In genomic region chr10:103772846-103773245, GRCh38 we compare ENCODE assay signal across 8 cellular contexts.
DNase-seq lines count a peak whose midpoint lies in the region; ATAC-seq, FAIRE-seq and TF ChIP-seq lines count a peak whose summit lies in the region.
"Not testable (repeated sequence)": the region's sequence is repeated elsewhere in the genome, so short reads cannot be mapped to it uniquely, and the experiment has no call there.

No MANE protein-coding gene starts in this region.

- H3K23ac ChIP-seq in trophoblast cell (ENCODE audit: low read length), result not testable (repeated sequence)

- not testable (repeated sequence) for H4K8ac ChIP-seq in trophoblast cell (ENCODE audit: low read depth, low read length)

- H3K9me3 ChIP-seq in DND-41 (ENCODE audit: insufficient read depth, low read length, severe bottlenecking); K562 (replicated peaks; ENCODE audit: control insufficient read depth, insufficient read depth, low read depth, low read length); esophagus squamous epithelium; lower lobe of right lung; trophoblast cell (ENCODE audit: insufficient read depth, low read depth, low read length); tibial artery: not testable (repeated sequence)

- FAIRE-seq in K562 (lab: Jason Lieb, UNC), result not testable (repeated sequence)

- not testable (repeated sequence) for TF ChIP-seq POLR2A in NB4 (IDR thresholded peaks at IDR 0.05; ENCODE audit: extremely low read depth, insufficient read length); K562 (conservative IDR thresholded peaks at IDR 0.05); esophagus squamous epithelium (IDR thresholded peaks at IDR 0.05)

- not testable (repeated sequence) for H2BK5ac ChIP-seq in trophoblast cell (ENCODE audit: low read depth, low read length, poor library complexity)

- H3K27ac ChIP-seq in DND-41 (ENCODE audit: low read length) (peak overlapping the region; percentile 94), esophagus squamous epithelium (peak overlapping the region; percentile 93 to 96 (median 94)), lower lobe of right lung (peak overlapping the region; percentile 72), trophoblast cell (ENCODE audit: low read depth, low read length) (peak overlapping the region; percentile 43), tibial artery (peak overlapping the region; percentile 74 to 83)
- H3K27ac ChIP-seq in K562 (ENCODE audit: extremely low read depth, low read depth, low read length), result not testable (repeated sequence)

- not testable (repeated sequence) for H3K9me1 ChIP-seq in K562 (ENCODE audit: control insufficient read depth, insufficient read depth, low read length)

- H3K4me1 Mint-ChIP-seq in activated CD4-positive, alpha-beta T cell treated with anti-CD3 and anti-CD28 coated beads, Interleukin-2, amount 10 ng/mL, durations not matched to agents 24 days and 14 days, result peaks cover 21% of the 10 kb centered on the region

- H3K36me3 ChIP-seq in DND-41 (ENCODE audit: insufficient read depth, low read length); K562 (ENCODE audit: control insufficient read depth, insufficient read depth, low read length); esophagus squamous epithelium; lower lobe of right lung; trophoblast cell (ENCODE audit: control insufficient read depth in 1 of 2, insufficient read depth in 2 of 2, low read length in 2 of 2); tibial artery: not testable (repeated sequence)

- not testable (repeated sequence) for H3K18ac ChIP-seq in trophoblast cell (ENCODE audit: low read length)

- H3K79me1 ChIP-seq in trophoblast cell (ENCODE audit: low read length), result not testable (repeated sequence)

- DNase-seq in DND-41; NB4 (ENCODE audit: low read depth); activated CD4-positive, alpha-beta T cell treated with anti-CD3 and anti-CD28 coated beads, Interleukin-2, amount 10 ng/mL, durations not matched to agents 24 days and 14 days; K562 (ENCODE audit: extremely low read depth in 1 of 4, low spot score in 3 of 4); esophagus squamous epithelium (lab: John Stamatoyannopoulos, UW); lower lobe of right lung; trophoblast cell; tibial artery: not testable (repeated sequence)

- intact Hi-C loops in activated CD4-positive, alpha-beta T cell treated with anti-CD3 and anti-CD28 coated beads, Interleukin-2, amount 10 ng/mL, durations not matched to agents 24 days and 14 days (cut with micrococcal nuclease), result loop anchor here (2.0 to 5.0 kb wide), 2 partner anchors 14 to 61 kb away; no protein-coding TSS in a partner anchor
- intact Hi-C loops in K562 (cut with micrococcal nuclease); esophagus squamous epithelium (cut with DNase I); lower lobe of right lung (cut with DNase I); tibial artery (cut with DNase I; ENCODE audit: low total_unique reads): not testable (repeated sequence)

- H3K9ac ChIP-seq in DND-41 (ENCODE audit: low read depth, low read length) (peak overlapping the region; percentile 76), K562 (ENCODE audit: insufficient read depth in 1 of 2, low read depth in 2 of 2, low read length in 2 of 2) (peak overlapping the region in 1 of 2 experiments; percentile 84; a peak in 2 of 4 replicates)
- not testable (repeated sequence) for H3K9ac ChIP-seq in trophoblast cell (ENCODE audit: low read length)

- H2AK5ac ChIP-seq in trophoblast cell (ENCODE audit: low read length), result not testable (repeated sequence)

- H4K91ac ChIP-seq in trophoblast cell (ENCODE audit: low read depth, low read length), result not testable (repeated sequence)

- not testable (repeated sequence) for H2BK120ac ChIP-seq in trophoblast cell (ENCODE audit: insufficient read depth, low read length, poor library complexity)

- peak overlapping the region; percentile 18 to 77; a peak in 3 of 4 replicates for H3K4me3 ChIP-seq in DND-41 (ENCODE audit: low read depth in 1 of 2, low read length in 2 of 2)
- peak overlapping the region; percentile 41 for H3K4me3 ChIP-seq in NB4 (ENCODE audit: low read depth, low read length)
- H3K4me3 ChIP-seq in K562, result peak overlapping the region; percentile 31
- peak overlapping the region in 3 of 4 donors; percentile 46 to 67 (median 47) for H3K4me3 ChIP-seq in esophagus squamous epithelium
- peak overlapping the region; percentile 49 for H3K4me3 ChIP-seq in lower lobe of right lung
- not testable (repeated sequence) for H3K4me3 ChIP-seq in trophoblast cell (ENCODE audit: low read depth, low read length)
- H3K4me3 ChIP-seq in tibial artery, result peak overlapping the region; percentile 51 to 57

- not testable (repeated sequence) for H4K20me1 ChIP-seq in DND-41 (ENCODE audit: insufficient read depth, low read length); K562 (replicated peaks; ENCODE audit: control insufficient read depth, insufficient read depth, low read length)

- WGBS in K562 (ENCODE audit: insufficient coverage, low coverage, missing lambda C conversion rate), result 2% methylated on average over 13 of the region's 13 CpGs
- 49 to 50% methylated on average over 12 to 13 of the region's 13 CpGs for WGBS in esophagus squamous epithelium, 2 donors
- no CpG with 5 or more reads among the region's 13 CpGs for WGBS in trophoblast cell (ENCODE audit: extremely low coverage, insufficient coverage, insufficient read length)

- H2AFZ ChIP-seq in DND-41 (ENCODE audit: low read depth, low read length) (peak overlapping the region; percentile 100), K562 (ENCODE audit: low read depth, low read length) (peak overlapping the region; percentile 79)
- not testable (repeated sequence) for H2AFZ ChIP-seq in trophoblast cell (ENCODE audit: insufficient read depth, low read length, poor library complexity)

- not testable (repeated sequence) for TF ChIP-seq CTCF in DND-41 (IDR thresholded peaks at IDR 0.05; ENCODE audit: borderline replicate concordance, extremely low read depth, low read length, poor library complexity, severe bottlenecking); NB4 (IDR thresholded peaks at IDR 0.05; ENCODE audit: low read depth, low read length); K562 (IDR thresholded peaks at IDR 0.05 in 2 of 3, conservative IDR thresholded peaks at IDR 0.05 in 1 of 3; ENCODE audit: insufficient read depth in 2 of 3, low read depth in 1 of 3, low read length in 3 of 3); esophagus squamous epithelium (IDR thresholded peaks at IDR 0.05); lower lobe of right lung (IDR thresholded peaks at IDR 0.05); tibial artery (IDR thresholded peaks at IDR 0.05)

- not testable (repeated sequence) for ATAC-seq in DND-41 (ENCODE audit: insufficient read depth, low read depth); K562; lower lobe of right lung

- peaks cover 11% of the 10 kb centered on the region for H3K27me3 Mint-ChIP-seq in activated CD4-positive, alpha-beta T cell treated with anti-CD3 and anti-CD28 coated beads, Interleukin-2, amount 10 ng/mL, durations not matched to agents 24 days and 14 days

- POLR2A ChIA-PET in K562 (lab: Yijun Ruan, JAX), result interaction anchor here (0.6 to 1.6 kb wide), 3 partner anchors 9 to 19 kb away, joined by 3 to 7 read pairs (median 5); no protein-coding TSS in a partner anchor

- not testable (repeated sequence) for BruUV-seq in K562 (replicated peaks; lab: Mats Ljungman, UMichigan)

- H2BK12ac ChIP-seq in trophoblast cell (ENCODE audit: low read length), result not testable (repeated sequence)

- not testable (repeated sequence) for H3K4ac ChIP-seq in trophoblast cell (ENCODE audit: low read depth, low read length)

- H3K14ac ChIP-seq in trophoblast cell (ENCODE audit: low read length), result not testable (repeated sequence)

- peak overlapping the region; percentile 93 for H3K4me3 Mint-ChIP-seq in activated CD4-positive, alpha-beta T cell treated with anti-CD3 and anti-CD28 coated beads, Interleukin-2, amount 10 ng/mL, durations not matched to agents 24 days and 14 days

- not testable (repeated sequence) for TF ChIP-seq RAD21 in K562 (CRISPR knock-in tag; conservative IDR thresholded peaks at IDR 0.05 in 1 of 2, IDR thresholded peaks at IDR 0.05 in 1 of 2)

- in situ Hi-C loops in K562 (cut with MboI), result not testable (repeated sequence)

- not testable (repeated sequence) for H3K27me3 ChIP-seq in DND-41 (ENCODE audit: insufficient read depth, low read length, poor library complexity); esophagus squamous epithelium; lower lobe of right lung (ENCODE audit: low read depth); trophoblast cell (ENCODE audit: insufficient read depth, low read length); tibial artery
- H3K27me3 ChIP-seq in K562 (ENCODE audit: control insufficient read depth in 2 of 2, insufficient read depth in 2 of 2, low read length in 2 of 2), result peaks cover 0 to 18% of the 10 kb centered on the region in 2 experiments; a peak in 2 of 5 replicates

- not testable (repeated sequence) for H3K36me3 Mint-ChIP-seq in activated CD4-positive, alpha-beta T cell treated with anti-CD3 and anti-CD28 coated beads, Interleukin-2, amount 10 ng/mL, durations not matched to agents 24 days and 14 days (ENCODE audit: low read depth)

- H3K27ac Mint-ChIP-seq in activated CD4-positive, alpha-beta T cell treated with anti-CD3 and anti-CD28 coated beads, Interleukin-2, amount 10 ng/mL, durations not matched to agents 24 days and 14 days, result not testable (repeated sequence)

- H3K79me2 ChIP-seq in DND-41 (ENCODE audit: insufficient read depth, low read length); K562 (ENCODE audit: control insufficient read depth, insufficient read depth, low read length); trophoblast cell (ENCODE audit: control insufficient read depth, insufficient read depth, low read length, poor library complexity): not testable (repeated sequence)

- TF ChIP-seq EP300 in K562 (IDR thresholded peaks at IDR 0.05; ENCODE audit: low read length), result not testable (repeated sequence)

- H3K4me2 ChIP-seq in DND-41 (ENCODE audit: insufficient read depth, low read length), result peak overlapping the region; percentile 98
- peak overlapping the region; percentile 79 for H3K4me2 ChIP-seq in K562 (ENCODE audit: insufficient read depth, low read length)
- peak overlapping the region; percentile 83 for H3K4me2 ChIP-seq in trophoblast cell (ENCODE audit: low read length)

- not testable (repeated sequence) for H4K12ac ChIP-seq in trophoblast cell (ENCODE audit: low read depth, low read length)

- H3K9me3 Mint-ChIP-seq in activated CD4-positive, alpha-beta T cell treated with anti-CD3 and anti-CD28 coated beads, Interleukin-2, amount 10 ng/mL, durations not matched to agents 24 days and 14 days, result not testable (repeated sequence)

- CTCF ChIA-PET in K562 (lab: Yijun Ruan, JAX; ENCODE audit: low intra/inter-chr PET ratio), result interaction anchor here (0.6 kb wide), 1 partner anchor 347 kb away, joined by 3 read pairs; no protein-coding TSS in a partner anchor

- peaks cover 21% of the 10 kb centered on the region for H3K4me1 ChIP-seq in DND-41 (ENCODE audit: insufficient read depth, low read length)
- peaks cover 3 to 12% of the 10 kb centered on the region in 2 experiments; a peak in 4 of 5 replicates for H3K4me1 ChIP-seq in K562 (replicated peaks in 1 of 2; ENCODE audit: control insufficient read depth in 2 of 2, insufficient read depth in 2 of 2, low read length in 2 of 2)
- H3K4me1 ChIP-seq in esophagus squamous epithelium, result peaks cover 23 to 74% (median 27%) of the 10 kb centered on the region in 3 donors
- peaks cover 22% of the 10 kb centered on the region for H3K4me1 ChIP-seq in lower lobe of right lung
- peaks cover 15% of the 10 kb centered on the region in 2 experiments for H3K4me1 ChIP-seq in trophoblast cell (ENCODE audit: control insufficient read depth in 1 of 2, insufficient read depth in 2 of 2, low read length in 2 of 2)
- peaks cover 0 to 30% (median 14%) of the 10 kb centered on the region in 4 donors for H3K4me1 ChIP-seq in tibial artery
